ENCODE assay signal across 28 cellular contexts in genomic region chr22:39225591-39225990, GRCh38.
"Had no signal": no experiment of that assay in that cellular context is flagged by ENCODE, and none has a peak within 500 bp of the region (broad histone marks: within the 10 kb centered on the region; RNA-seq: fewer than 3 reads in every experiment).

No MANE protein-coding gene starts in this region.

- ATAC-seq: stimulated activated effector memory CD8-positive, alpha-beta T cell treated with anti-CD3 and anti-CD28 coated beads, Interleukin-12 subunit alpha, Interleukin-12 subunit beta, amount 100 ng/mL, for 72 hours; stimulated activated memory B cell treated with anti-CD40 and anti-IgM and Interleukin-4, amounts not matched to agents 10 μg/mL and 1 μg/mL and 100 μg/mL, for 72 hours; stimulated activated naive B cell treated with anti-CD40 and anti-IgM and Interleukin-4, amounts not matched to agents 10 μg/mL and 1 μg/mL and 100 μg/mL, for 72 hours; stimulated activated naive CD8-positive, alpha-beta T cell treated with anti-CD3 and anti-CD28 coated beads, Interleukin-15, amount 100 ng/mL, for 72 hours; stimulated activated naive CD8-positive, alpha-beta T cell treated with anti-CD3 and anti-CD28 coated beads, Interleukin-15, Interleukin-2, amounts not matched to agents 100 U/mL and 50 U/mL, for 24 hours; upper lobe of right lung had no signal

- H3K27me3 Mint-ChIP-seq: type B pancreatic cell had no signal

- FAIRE-seq: urothelium cell line had no signal

- H3K36me3 ChIP-seq: thoracic aorta, transverse colon, uterus had no signal

- DNase-seq: stimulated activated CD4-positive, alpha-beta T cell treated with anti-CD3 and anti-CD28 coated beads, Interleukin-2, amount 100 ng/mL, for 48 hours; stimulated activated CD4-positive, alpha-beta T cell treated with anti-CD3 and anti-CD28 coated beads, Interleukin-4, amount 100 ng/mL, for 1 hour; stimulated activated CD4-positive, alpha-beta T cell treated with anti-CD3 and anti-CD28 coated beads, Interleukin-4, amount 100 ng/mL, for 24 hours; stimulated activated CD4-positive, alpha-beta T cell treated with anti-CD3 and anti-CD28 coated beads, Interleukin-4, amount 100 ng/mL, for 4 hours; stimulated activated CD8-positive, alpha-beta memory T cell treated with anti-CD3 and anti-CD28 coated beads, Interleukin-4, amount 100 ng/mL, for 48 hours; stimulated activated naive B cell treated with anti-CD40 and anti-IgM and Interleukin-4, amounts not matched to agents 10 μg/mL and 1 μg/mL and 100 μg/mL, for 72 hours; stimulated activated naive CD4-positive, alpha-beta T cell; stimulated activated naive CD4-positive, alpha-beta T cell treated with Interleukin-2 at 50 U/mL for 16 hours; stimulated activated naive CD8-positive, alpha-beta T cell treated with anti-CD3 and anti-CD28 coated beads, Interleukin-15, amount 100 ng/mL, for 72 hours; stimulated activated naive CD8-positive, alpha-beta T cell treated with anti-CD3 and anti-CD28 coated beads, Interleukin-15, Interleukin-2, amounts not matched to agents 100 U/mL and 50 U/mL, for 24 hours; stomach; testis; thyroid gland; tibial artery; transverse colon; trophoblast cell; upper lobe of left lung; upper lobe of right lung; uterus had no signal

- H3K4me3 Mint-ChIP-seq: stimulated activated effector memory CD8-positive, alpha-beta T cell treated with anti-CD3 and anti-CD28 coated beads, Interleukin-12 subunit alpha, Interleukin-12 subunit beta, amount 100 ng/mL, for 72 hours; stimulated activated memory B cell treated with anti-CD40 and anti-IgM and Interleukin-4, amounts not matched to agents 10 μg/mL and 1 μg/mL and 100 μg/mL, for 72 hours; stimulated activated naive B cell treated with anti-CD40 and anti-IgM and Interleukin-4, amounts not matched to agents 10 μg/mL and 1 μg/mL and 100 μg/mL, for 72 hours; stimulated activated naive CD8-positive, alpha-beta T cell treated with anti-CD3 and anti-CD28 coated beads, Interleukin-15, amount 100 ng/mL, for 72 hours; stimulated activated naive CD8-positive, alpha-beta T cell treated with anti-CD3 and anti-CD28 coated beads, Interleukin-15, Interleukin-2, amounts not matched to agents 100 ng/mL and 50 ng/mL, for 24 hours; type B pancreatic cell had no signal

- H3K27ac ChIP-seq: stomach, suprapubic skin, testis, thoracic aorta, thyroid gland, tibial artery, tibial nerve, transverse colon, upper lobe of left lung, upper lobe of right lung, uterus, vagina had no signal

- H3K9me3 ChIP-seq: suprapubic skin, testis, thoracic aorta, thyroid gland, tibial artery, transverse colon, upper lobe of left lung, upper lobe of right lung, uterus, vagina had no signal

- H3K27me3 ChIP-seq: suprapubic skin, testis, thyroid gland, tibial nerve, transverse colon, upper lobe of left lung, upper lobe of right lung, uterus, vagina had no signal

- H3K36me3 Mint-ChIP-seq: stimulated activated memory B cell treated with anti-CD40 and anti-IgM and Interleukin-4, amounts not matched to agents 10 μg/mL and 1 μg/mL and 100 μg/mL, for 72 hours; type B pancreatic cell had no signal

- H3K4me3 ChIP-seq: stomach, suprapubic skin, testis, thoracic aorta, thyroid gland, tibial artery, tibial nerve, transverse colon, upper lobe of left lung, upper lobe of right lung, uterus, vagina had no signal

- H3K4me1 ChIP-seq: stomach, thyroid gland, tibial artery, transverse colon, uterus had no signal

- H3K27ac Mint-ChIP-seq: stimulated activated effector memory CD8-positive, alpha-beta T cell treated with anti-CD3 and anti-CD28 coated beads, Interleukin-12 subunit alpha, Interleukin-12 subunit beta, amount 100 ng/mL, for 72 hours; stimulated activated memory B cell treated with anti-CD40 and anti-IgM and Interleukin-4, amounts not matched to agents 10 μg/mL and 1 μg/mL and 100 μg/mL, for 72 hours; stimulated activated naive B cell treated with anti-CD40 and anti-IgM and Interleukin-4, amounts not matched to agents 10 μg/mL and 1 μg/mL and 100 μg/mL, for 72 hours; stimulated activated naive CD8-positive, alpha-beta T cell treated with anti-CD3 and anti-CD28 coated beads, Interleukin-15, amount 100 ng/mL, for 72 hours; stimulated activated naive CD8-positive, alpha-beta T cell treated with anti-CD3 and anti-CD28 coated beads, Interleukin-15, Interleukin-2, amounts not matched to agents 100 ng/mL and 50 ng/mL, for 24 hours; type B pancreatic cell had no signal

- H3K9me3 Mint-ChIP-seq: stimulated activated effector memory CD8-positive, alpha-beta T cell treated with anti-CD3 and anti-CD28 coated beads, Interleukin-12 subunit alpha, Interleukin-12 subunit beta, amount 100 ng/mL, for 72 hours; stimulated activated memory B cell treated with anti-CD40 and anti-IgM and Interleukin-4, amounts not matched to agents 10 μg/mL and 1 μg/mL and 100 μg/mL, for 72 hours; stimulated activated naive CD8-positive, alpha-beta T cell treated with anti-CD3 and anti-CD28 coated beads, Interleukin-15, amount 100 ng/mL, for 72 hours; stimulated activated naive CD8-positive, alpha-beta T cell treated with anti-CD3 and anti-CD28 coated beads, Interleukin-15, Interleukin-2, amounts not matched to agents 100 ng/mL and 50 ng/mL, for 24 hours; type B pancreatic cell had no signal
